14 cellular contexts compared by ENCODE assay signal in genomic region chr7:4239991-4240812, GRCh38.
"Had no signal": no experiment of that assay in that cellular context is flagged by ENCODE, and none has a peak within 500 bp of the region (broad histone marks: within the 10 kb centered on the region; RNA-seq: fewer than 3 reads in every experiment).

No MANE protein-coding gene starts in this region.

- H3K4me3 ChIP-seq: colonic mucosa, heart left ventricle, left ventricle myocardium inferior, pancreas, smooth muscle cell, tibial artery had no signal

- H3K27me3 ChIP-seq: colonic mucosa, heart left ventricle, pancreas, tibial artery had no signal

- H3K36me3 ChIP-seq: colonic mucosa, heart left ventricle, left ventricle myocardium inferior had no signal

- H3K36me3 Mint-ChIP-seq: stimulated activated effector memory CD8-positive, alpha-beta T cell treated with anti-CD3 and anti-CD28 coated beads, Interleukin-12 subunit alpha, Interleukin-12 subunit beta, amount 100 ng/mL, for 72 hours had no signal

- H3K4me1 ChIP-seq: colonic mucosa, heart left ventricle, left ventricle myocardium inferior, pancreas, tibial artery had no signal

- H3K4me1 Mint-ChIP-seq: stimulated activated effector memory CD8-positive, alpha-beta T cell treated with anti-CD3 and anti-CD28 coated beads, Interleukin-12 subunit alpha, Interleukin-12 subunit beta, amount 100 ng/mL, for 72 hours had no signal

- H3K9me3 ChIP-seq: colonic mucosa, pancreas had no signal

- DNase-seq: activated CD4-positive, alpha-beta T cell treated with anti-CD3 and anti-CD28 coated beads, Interleukin-2, amount 50 U/mL, for 4 hours; activated CD4-positive, CD25-positive, alpha-beta regulatory T cell treated with anti-CD3 and anti-CD28 coated beads, Interleukin-2, amount 50 U/mL, for 72 hours; activated naive CD4-positive, alpha-beta T cell treated with Interleukin-2 at 50 U/mL for 16 hours; activated T-cell treated with anti-CD3 and anti-CD28 coated beads, Interleukin-2, amount 50 U/mL, for 48 hours; colonic mucosa; foreskin melanocyte; heart left ventricle; left ventricle myocardium inferior; mesenchymal stem cell; nephron progenitor cell; pancreas had no signal

- H3K27ac ChIP-seq: colonic mucosa, heart left ventricle, left ventricle myocardium inferior, pancreas, tibial artery had no signal

- H3K27ac Mint-ChIP-seq: nephron progenitor cell; stimulated activated effector memory CD8-positive, alpha-beta T cell treated with anti-CD3 and anti-CD28 coated beads, Interleukin-12 subunit alpha, Interleukin-12 subunit beta, amount 100 ng/mL, for 72 hours had no signal

- H3K4me3 Mint-ChIP-seq: nephron progenitor cell; stimulated activated effector memory CD8-positive, alpha-beta T cell treated with anti-CD3 and anti-CD28 coated beads, Interleukin-12 subunit alpha, Interleukin-12 subunit beta, amount 100 ng/mL, for 72 hours had no signal

- ATAC-seq: heart left ventricle; pancreas; stimulated activated effector memory CD8-positive, alpha-beta T cell treated with anti-CD3 and anti-CD28 coated beads, Interleukin-12 subunit alpha, Interleukin-12 subunit beta, amount 100 ng/mL, for 72 hours had no signal
